ENCODE assay signal across 20 cellular contexts in the genomic region with DNA sequence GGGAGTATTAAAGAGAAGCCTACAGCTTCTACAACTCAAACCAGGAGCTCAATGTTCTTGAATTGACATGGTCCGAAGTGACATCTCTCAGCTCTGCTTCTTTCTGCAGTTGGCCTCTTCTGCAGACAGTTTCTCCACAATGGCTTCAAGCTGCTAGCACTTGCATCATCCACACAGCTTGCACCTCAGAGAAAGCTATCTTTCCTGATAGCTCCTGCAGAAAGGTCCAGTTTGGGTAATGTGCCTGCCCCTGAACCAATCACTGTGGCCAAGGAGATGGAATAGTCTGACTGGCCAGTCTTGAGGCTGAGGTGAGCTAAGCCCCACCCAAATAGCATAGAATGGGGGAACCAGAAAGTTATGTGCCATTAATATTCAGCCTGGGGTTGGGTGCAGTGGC.
"Had no signal": no experiment of that assay in that cellular context is flagged by ENCODE, and none has a peak within 500 bp of the region (broad histone marks: within the 10 kb centered on the region; RNA-seq: fewer than 3 reads in every experiment).

No MANE protein-coding gene starts in this region.

- H3K36me3 ChIP-seq: esophagus squamous epithelium, lower lobe of right lung, prostate gland, right atrium auricular region, sigmoid colon, stomach, thyroid gland had no signal

- H3K9me3 Mint-ChIP-seq: natural killer cell; stimulated activated effector memory CD8-positive, alpha-beta T cell treated with anti-CD3 and anti-CD28 coated beads, Interleukin-12 subunit alpha, Interleukin-12 subunit beta, amount 100 ng/mL, for 72 hours; type B pancreatic cell had no signal

- FAIRE-seq: keratinocyte had no signal

- H3K36me3 Mint-ChIP-seq: natural killer cell; stimulated activated effector memory CD8-positive, alpha-beta T cell treated with anti-CD3 and anti-CD28 coated beads, Interleukin-12 subunit alpha, Interleukin-12 subunit beta, amount 100 ng/mL, for 72 hours; type B pancreatic cell had no signal

- H3K9me3 ChIP-seq: esophagus squamous epithelium, lower lobe of right lung, prostate gland, right atrium auricular region, sigmoid colon, stomach, thyroid gland had no signal

- H3K27ac ChIP-seq: coronary artery, esophagus squamous epithelium, lower lobe of right lung, prostate gland, right atrium auricular region, sigmoid colon, stomach, thyroid gland had no signal

- H3K4me3 Mint-ChIP-seq: natural killer cell; stimulated activated effector memory CD8-positive, alpha-beta T cell treated with anti-CD3 and anti-CD28 coated beads, Interleukin-12 subunit alpha, Interleukin-12 subunit beta, amount 100 ng/mL, for 72 hours; type B pancreatic cell had no signal

- DNase-seq: dermis blood vessel endothelial cell; effector memory CD4-positive, alpha-beta T cell; esophagus squamous epithelium; foreskin melanocyte; hypothalamus; left ventricle myocardium superior; lower lobe of right lung; natural killer cell; sigmoid colon; stimulated activated CD4-positive, alpha-beta T cell treated with anti-CD3 and anti-CD28 coated beads, Interleukin-2, amount 100 ng/mL, for 24 hours; stimulated activated CD4-positive, alpha-beta T cell treated with anti-CD3 and anti-CD28 coated beads, Interleukin-4, amount 100 ng/mL, for 24 hours; stimulated activated naive CD4-positive, alpha-beta T cell treated with Interleukin-2 at 50 U/mL for 16 hours; stomach; thyroid gland had no signal

- ATAC-seq: left ventricle myocardium superior; lower lobe of right lung; natural killer cell; stimulated activated effector memory CD8-positive, alpha-beta T cell treated with anti-CD3 and anti-CD28 coated beads, Interleukin-12 subunit alpha, Interleukin-12 subunit beta, amount 100 ng/mL, for 72 hours had no signal

- H3K4me1 Mint-ChIP-seq: natural killer cell; stimulated activated effector memory CD8-positive, alpha-beta T cell treated with anti-CD3 and anti-CD28 coated beads, Interleukin-12 subunit alpha, Interleukin-12 subunit beta, amount 100 ng/mL, for 72 hours had no signal

- H3K27ac Mint-ChIP-seq: natural killer cell; stimulated activated effector memory CD8-positive, alpha-beta T cell treated with anti-CD3 and anti-CD28 coated beads, Interleukin-12 subunit alpha, Interleukin-12 subunit beta, amount 100 ng/mL, for 72 hours; type B pancreatic cell had no signal

- H3K27me3 ChIP-seq: esophagus squamous epithelium, right atrium auricular region, sigmoid colon, stomach, thyroid gland had no signal

- H3K27me3 Mint-ChIP-seq: type B pancreatic cell had no signal

- H3K4me1 ChIP-seq: esophagus squamous epithelium, lower lobe of right lung, prostate gland, right atrium auricular region, stomach, thyroid gland had no signal

- H3K4me3 ChIP-seq: coronary artery, esophagus squamous epithelium, lower lobe of right lung, prostate gland, right atrium auricular region, sigmoid colon, stomach, thyroid gland had no signal
